ENCODE assay signal across 1 cellular context in the genomic region with DNA sequence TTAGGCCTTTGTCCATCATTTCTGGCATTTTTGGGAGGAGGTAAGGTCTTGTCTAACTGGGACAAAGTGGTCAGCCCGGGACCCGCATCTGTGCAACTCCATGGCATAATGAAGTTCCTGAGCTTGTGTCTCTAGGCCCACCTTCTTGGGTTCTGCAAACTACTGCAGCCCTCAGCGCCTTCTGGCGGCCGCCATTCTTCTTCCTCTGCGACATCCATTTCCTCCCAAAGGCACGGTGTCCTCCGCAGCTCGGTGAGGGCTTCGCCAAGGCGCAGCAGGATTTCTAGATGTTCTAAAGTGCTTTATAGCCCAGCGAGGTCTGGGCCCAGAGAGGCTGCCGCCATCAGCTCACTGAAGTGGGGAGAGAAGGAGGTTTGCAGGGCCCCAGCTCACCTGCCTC.
TF ChIP-seq lines count a peak whose summit lies in the region.

No MANE protein-coding gene starts in this region.

TF ChIP-seq in GM23338, 12 proteins besides CTCF, POLR2A, EP300 and RAD21:
- TF ChIP-seq CREB1 (CRISPR knock-in tag; IDR thresholded peaks at IDR 0.05; ENCODE audit: low read depth) (no peak), EZH2phosphoT487 (IDR thresholded peaks at IDR 0.05; ENCODE audit: unreplicated experiment) (no peak)
